12 cellular contexts compared by ENCODE assay signal in genomic region chr16:593406-593805, GRCh38. TPM values are rescaled to one million over a fixed set of nuclear protein-coding genes. Genes with fewer than 3 reads are reported as not detected.
DNase-seq lines count a peak whose midpoint lies in the region; ATAC-seq and TF ChIP-seq lines count a peak whose summit lies in the region.
"Had no signal": no experiment of that assay in that cellular context is flagged by ENCODE, and none has a peak within 500 bp of the region (broad histone marks: within the 10 kb centered on the region; RNA-seq: fewer than 3 reads in every experiment).

No MANE protein-coding gene starts in this region.

- intact Hi-C loops in esophagus muscularis mucosa (cut with DNase I) = no loop called here

- H3K9me3 ChIP-seq in DOHH2 (ENCODE audit: control insufficient read depth, insufficient read depth, low read length) (no peaks in the 10 kb centered on the region), skeletal muscle tissue (ENCODE audit: control insufficient read depth in 3 of 3, low read length in 3 of 3) (no peaks in the 10 kb centered on the region), esophagus muscularis mucosa (no peaks in the 10 kb centered on the region)

- no peaks in the 10 kb centered on the region for H3K27me3 ChIP-seq in DOHH2 (ENCODE audit: control insufficient read depth, low read length)
- peaks cover 3% of the 10 kb centered on the region for H3K27me3 ChIP-seq in foreskin keratinocyte
- no peaks in the 10 kb centered on the region for H3K27me3 ChIP-seq in skeletal muscle tissue (ENCODE audit: control insufficient read depth in 3 of 3, insufficient read depth in 3 of 3, low read length in 3 of 3)
- no peaks in the 10 kb centered on the region for H3K27me3 ChIP-seq in esophagus muscularis mucosa

- H3K9me2 ChIP-seq in DOHH2 (replicated peaks; ENCODE audit: control insufficient read depth, low read length) = no peaks in the 10 kb centered on the region

- DNase-seq in NCI-H69 (lab: John Stamatoyannopoulos, UW) (peak; percentile 93), foreskin keratinocyte (peak; percentile 69 to 79), esophagus muscularis mucosa (ENCODE audit: extremely low spot score) (no peak), foreskin fibroblast (no peak), amniotic stem cell (lab: John Stamatoyannopoulos, UW) (no peak)
- DNase-seq: SHP77 treated with DMSO at 0.1 percent for 48 hours; stimulated activated CD4-positive, alpha-beta T cell treated with anti-CD3 and anti-CD28 coated beads, Interleukin-2, amount 100 ng/mL, for 24 hours had no signal

- no peaks in the 10 kb centered on the region for H3F3A ChIP-seq in DOHH2 (ENCODE audit: control insufficient read depth, insufficient read depth)

- peaks cover 4% of the 10 kb centered on the region; the same call in 1 of the 2 replicates for H4K20me1 ChIP-seq in DOHH2 (ENCODE audit: control insufficient read depth, insufficient read depth, low read depth, low read length)

- WGBS in esophagus muscularis mucosa = 92% methylated on average over 9 of the region's 9 CpGs

- no peak overlapping the region for H3K27ac ChIP-seq in DOHH2 (ENCODE audit: low read depth, low read length)
- H3K27ac ChIP-seq in foreskin keratinocyte = peak overlapping the region; percentile 35
- H3K27ac ChIP-seq in skeletal muscle tissue (ENCODE audit: low read depth, low read length) = peak overlapping the region; percentile 94
- H3K27ac ChIP-seq in esophagus muscularis mucosa (replicated peaks in 1 of 4) = no peak overlapping the region

- peak; percentile 3 for ATAC-seq in foreskin keratinocyte
- ATAC-seq in HG03196 (IDR thresholded peaks at IDR 0.05; ENCODE audit: unreplicated experiment) = no peak
- ATAC-seq: K562 had no signal

- TF ChIP-seq POLR2A in esophagus muscularis mucosa (IDR thresholded peaks at IDR 0.05; ENCODE audit: low read depth) = no peak

- H3K36me3 ChIP-seq in DOHH2 (ENCODE audit: control insufficient read depth, low read length) (peaks cover under 1% of the 10 kb centered on the region; the same call in 1 of the 2 replicates), skeletal muscle tissue (ENCODE audit: control insufficient read depth in 3 of 3, insufficient read depth in 3 of 3, low read length in 3 of 3) (peaks cover 4 to 7% (median 4%) of the 10 kb centered on the region in 3 donors), esophagus muscularis mucosa (peaks cover 0 to 30% (median 14%) of the 10 kb centered on the region in 4 donors)

- TF ChIP-seq CTCF in DOHH2 (IDR thresholded peaks at IDR 0.05; ENCODE audit: low read depth, low read length, poor library complexity, severe bottlenecking) (no peak), foreskin keratinocyte (conservative IDR thresholded peaks at IDR 0.05) (no peak), esophagus muscularis mucosa (IDR thresholded peaks at IDR 0.05) (no peak), foreskin fibroblast (IDR thresholded peaks at IDR 0.05; ENCODE audit: low read depth, low read length) (no peak)

- peaks cover 62% of the 10 kb centered on the region for H3K79me2 ChIP-seq in DOHH2 (ENCODE audit: control insufficient read depth, low read length)

- peak overlapping the region; percentile 38 for H3K4me2 ChIP-seq in DOHH2 (ENCODE audit: low read length)

- H3K9ac ChIP-seq in skeletal muscle tissue (ENCODE audit: low read depth in 1 of 3, low read length in 3 of 3) = peak overlapping the region; percentile 67 to 78 (median 74)

- H3K4me3 ChIP-seq in DOHH2 (ENCODE audit: low read length) = peak overlapping the region; percentile 10; the same call in 1 of the 2 replicates
- peak overlapping the region in 2 of 3 donors; percentile 24 to 65 for H3K4me3 ChIP-seq in skeletal muscle tissue (ENCODE audit: low read length in 3 of 3)
- no peak overlapping the region for H3K4me3 ChIP-seq in esophagus muscularis mucosa
- no peak overlapping the region for H3K4me3 ChIP-seq in foreskin fibroblast (ENCODE audit: low read depth in 1 of 2, low read length in 2 of 2)
- H3K4me3 ChIP-seq: K562 had no signal

- H3K4me1 ChIP-seq in DOHH2 (ENCODE audit: control insufficient read depth, low read length) (peaks cover 34% of the 10 kb centered on the region), foreskin keratinocyte (peaks cover 20% of the 10 kb centered on the region), skeletal muscle tissue (ENCODE audit: control insufficient read depth in 3 of 3, insufficient read depth in 3 of 3, low read length in 3 of 3) (peaks cover 54 to 70% (median 58%) of the 10 kb centered on the region in 3 donors), esophagus muscularis mucosa (peaks cover 12 to 50% (median 34%) of the 10 kb centered on the region in 4 donors)

- no peak for TF ChIP-seq EP300 in esophagus muscularis mucosa (IDR thresholded peaks at IDR 0.05)

RNA-seq across cellular contexts. Expression of gene RAB40C, which starts 3.5 kb away (rescaled TPM):
- total RNA-seq in foreskin keratinocyte (10.9 and 11.2 TPM in 2 replicates), skeletal muscle tissue (5.7 TPM), esophagus muscularis mucosa (10 to 100 TPM; 20.8 to 25.3 (median 23.0) TPM)
- polyA plus RNA-seq in foreskin keratinocyte = 11.0 and 11.6 TPM in 2 replicates

RNA-seq across cellular contexts. Expression of gene PIGQ, which starts 23.6 kb away (rescaled TPM):
- 29.3 and 40.7 TPM in 2 replicates for total RNA-seq in foreskin keratinocyte
- 31.4 and 37.2 TPM in 2 replicates for polyA plus RNA-seq in foreskin keratinocyte
- 11.0 TPM for total RNA-seq in skeletal muscle tissue
- total RNA-seq in esophagus muscularis mucosa = 10 to 100 TPM; 36.1 to 46.4 (median 40.7) TPM

RNA-seq across cellular contexts. Expression of gene NHLRC4, which starts 26.6 kb away (rescaled TPM):
- total RNA-seq in foreskin keratinocyte (0.18 and 0.41 TPM in 2 replicates), skeletal muscle tissue (1.6 TPM), esophagus muscularis mucosa (1 to 10 TPM; 1.2 to 2.6 (median 1.9) TPM)
- 0.10 and 0.20 TPM in 2 replicates for polyA plus RNA-seq in foreskin keratinocyte

RNA-seq across cellular contexts. Expression of gene PRR35, which starts 33.2 kb away (rescaled TPM):
- total RNA-seq in foreskin keratinocyte (not detected in 2 replicates), skeletal muscle tissue (not detected), esophagus muscularis mucosa (not detected)
- polyA plus RNA-seq in foreskin keratinocyte = not detected in 2 replicates
- total RNA-seq: kidney epithelial cell had no signal

RNA-seq across cellular contexts. Expression of gene WFIKKN1, which starts 37.4 kb away (rescaled TPM):
- 0.07 TPM in 2 replicates for total RNA-seq in foreskin keratinocyte
- 0.02 and 0.08 TPM in 2 replicates for polyA plus RNA-seq in foreskin keratinocyte
- 0.52 TPM for total RNA-seq in skeletal muscle tissue
- under 1 TPM; 0.33 to 0.80 (median 0.43) TPM for total RNA-seq in esophagus muscularis mucosa

Comparison
In these comparisons a context has a peak if more than half of its experiments do, and no peak if none do; other contexts are left out.
1. H3K27ac ChIP-seq: peak in foreskin keratinocyte (single experiment) and skeletal muscle tissue (single experiment); none in DOHH2 (single experiment) and esophagus muscularis mucosa (0 of 4).
2. H3K4me3 ChIP-seq: peak in DOHH2 (single experiment) and skeletal muscle tissue (2 of 3); none in esophagus muscularis mucosa (0 of 4) and foreskin fibroblast (0 of 2).
3. DNase-seq: peak in NCI-H69 (single experiment) and foreskin keratinocyte (2 of 2); none in esophagus muscularis mucosa (single experiment), foreskin fibroblast (0 of 2) and amniotic stem cell (single experiment).